In the genomic region with DNA sequence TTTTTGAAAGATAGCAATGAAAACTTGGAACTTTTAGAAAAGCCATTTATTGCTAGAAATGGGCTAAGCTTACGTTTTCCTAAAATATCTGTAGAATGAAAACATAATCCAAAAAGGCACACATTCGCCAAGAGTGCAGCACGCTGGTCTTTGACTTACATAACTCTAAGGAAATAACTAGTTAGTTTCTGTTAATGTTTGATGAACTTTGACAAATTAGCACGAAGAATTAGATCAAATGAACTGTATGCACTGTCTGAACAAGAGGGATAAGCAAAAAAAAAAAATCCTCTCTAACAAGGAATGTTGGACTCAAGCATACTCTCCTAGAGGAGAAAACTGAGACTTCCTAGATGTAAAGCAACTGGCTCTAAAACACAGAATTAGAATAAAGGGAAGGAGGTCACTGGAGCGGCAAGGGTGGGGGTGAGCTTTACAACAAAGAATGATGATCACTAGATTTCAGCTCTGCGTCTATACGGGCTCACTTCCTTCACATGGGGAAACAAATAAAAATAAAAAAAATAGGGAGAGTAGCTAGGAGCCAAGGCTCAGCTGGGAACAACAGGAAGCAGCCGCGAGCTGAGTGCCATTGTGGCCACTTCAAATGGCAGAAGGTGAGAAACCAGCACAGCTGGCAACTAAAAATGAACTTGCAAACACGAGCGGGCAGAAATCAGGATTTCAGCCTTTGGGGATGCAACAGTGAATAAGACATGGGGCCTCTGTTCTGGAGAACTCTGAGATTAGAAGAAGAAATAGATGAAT, we compare ENCODE assay signal across 16 cellular contexts. TPM values are rescaled to one million over a fixed set of nuclear protein-coding genes. Genes with fewer than 3 reads are reported as not detected.
DNase-seq lines count a peak whose midpoint lies in the region; ATAC-seq, FAIRE-seq and TF ChIP-seq lines count a peak whose summit lies in the region.
"Had no signal": no experiment of that assay in that cellular context is flagged by ENCODE, and none has a peak within 500 bp of the region (broad histone marks: within the 10 kb centered on the region; RNA-seq: fewer than 3 reads in every experiment).

No MANE protein-coding gene starts in this region.

- H3K4me1 Mint-ChIP-seq in endodermal cell = peaks cover 17% of the 10 kb centered on the region
- H3K4me1 Mint-ChIP-seq in nephron = peaks cover 37% of the 10 kb centered on the region

- no peaks in the 10 kb centered on the region for H3K36me3 ChIP-seq in endodermal cell (ENCODE audit: control insufficient read depth, insufficient read depth, low read length)
- H3K36me3 ChIP-seq: gastrocnemius medialis, left ventricle myocardium inferior, ovary, tibial nerve had no signal

- no peaks in the 10 kb centered on the region for H3K9me3 ChIP-seq in endodermal cell (ENCODE audit: control insufficient read depth, low read length)
- H3K9me3 ChIP-seq: gastrocnemius medialis, left ventricle myocardium inferior, ovary, tibial nerve had no signal

- no peak overlapping the region for H3K4me3 Mint-ChIP-seq in endodermal cell
- no peak overlapping the region for H3K4me3 Mint-ChIP-seq in nephron
- H3K4me3 Mint-ChIP-seq: activated T-cell treated with anti-CD3 and anti-CD28 coated beads, Interleukin-2, amount 50 U/mL, for 24 hours had no signal

- no peak for ATAC-seq in HG03196 (IDR thresholded peaks at IDR 0.05; ENCODE audit: unreplicated experiment)
- ATAC-seq: gastrocnemius medialis had no signal

- H3K4me3 ChIP-seq in endodermal cell (ENCODE audit: low read length) = no peak overlapping the region
- H3K4me3 ChIP-seq: gastrocnemius medialis, left ventricle myocardium inferior, ovary, tibial nerve had no signal

- TF ChIP-seq CTCF in endodermal cell (conservative IDR thresholded peaks at IDR 0.05) = no peak
- no peak for TF ChIP-seq CTCF in nephron (IDR thresholded peaks at IDR 0.05; ENCODE audit: unreplicated experiment in 3 of 3)

- H3K27ac ChIP-seq in endodermal cell (ENCODE audit: low read depth, low read length) = no peak overlapping the region
- H3K27ac ChIP-seq: 22Rv1, gastrocnemius medialis, left ventricle myocardium inferior, ovary, tibial nerve had no signal

- peak; percentile 8 for DNase-seq in DMS 273 (lab: John Stamatoyannopoulos, UW; ENCODE audit: unreplicated experiment)
- DNase-seq in DMS 273 treated with DMSO at 0.1 percent for 48 hours (lab: John Stamatoyannopoulos, UW) = no peak
- peak; percentile 71 for DNase-seq in NCI-H2029 (lab: John Stamatoyannopoulos, UW)
- DNase-seq in endodermal cell = peak; percentile 64
- DNase-seq in medulla oblongata (ENCODE audit: extremely low spot score) = no peak
- no peak for DNase-seq in frontal cortex (ENCODE audit: low spot score in 2 of 2)
- DNase-seq: activated CD4-positive, alpha-beta T cell treated with anti-CD3 and anti-CD28 coated beads for 4 hours; activated T-cell treated with anti-CD3 and anti-CD28 coated beads, Interleukin-2, amount 50 U/mL, for 24 hours; gastrocnemius medialis; left ventricle myocardium inferior; ovary had no signal

- no peaks in the 10 kb centered on the region for H3K27me3 ChIP-seq in endodermal cell (ENCODE audit: control insufficient read depth, insufficient read depth, low read length, poor library complexity, severe bottlenecking)
- H3K27me3 ChIP-seq: gastrocnemius medialis, ovary, tibial nerve had no signal

- no peak overlapping the region for H3K9ac ChIP-seq in endodermal cell (ENCODE audit: extremely low read depth, low read length, poor library complexity, severe bottlenecking)

- peaks cover 3% of the 10 kb centered on the region for H3K4me1 ChIP-seq in endodermal cell (ENCODE audit: control insufficient read depth, insufficient read depth, low read length)
- H3K4me1 ChIP-seq: tibial nerve had no signal

- H3K9me3 Mint-ChIP-seq in endodermal cell (no peaks in the 10 kb centered on the region), nephron (no peaks in the 10 kb centered on the region)
- H3K9me3 Mint-ChIP-seq: activated T-cell treated with anti-CD3 and anti-CD28 coated beads, Interleukin-2, amount 50 U/mL, for 24 hours had no signal

- H3K36me3 Mint-ChIP-seq in endodermal cell (ENCODE audit: low read depth) = no peaks in the 10 kb centered on the region
- H3K36me3 Mint-ChIP-seq in nephron (ENCODE audit: low read depth) = no peaks in the 10 kb centered on the region

- FAIRE-seq in frontal cortex (lab: Jason Lieb, UNC) = no peak
- FAIRE-seq: astrocyte had no signal

- H3K27me3 Mint-ChIP-seq in endodermal cell (ENCODE audit: insufficient read depth) = no peaks in the 10 kb centered on the region
- H3K27me3 Mint-ChIP-seq in nephron (ENCODE audit: low read depth) = no peaks in the 10 kb centered on the region
- H3K27me3 Mint-ChIP-seq: activated T-cell treated with anti-CD3 and anti-CD28 coated beads, Interleukin-2, amount 50 U/mL, for 24 hours had no signal

- WGBS in endodermal cell (ENCODE audit: insufficient coverage in 1 of 2, insufficient read length in 1 of 2), 2 experiments = 86% methylated on average over 10 to 11 of the region's 11 CpGs

- H3K27ac Mint-ChIP-seq in endodermal cell (no peak overlapping the region), nephron (peak overlapping the region in 2 of 3 experiments; percentile 24 to 30)
- H3K27ac Mint-ChIP-seq: activated T-cell treated with anti-CD3 and anti-CD28 coated beads, Interleukin-2, amount 50 U/mL, for 24 hours had no signal

RNA-seq across cellular contexts. Expression of a gene that starts 48.7 kb away (rescaled TPM):
- total RNA-seq in endodermal cell = 10 to 100 TPM; 57.9 to 70.1 TPM
- polyA plus RNA-seq in endodermal cell (2013, experiment 1 of 2) = 143 TPM
- 152 TPM for polyA plus RNA-seq in endodermal cell (2013, experiment 2 of 2)
- total RNA-seq in frontal cortex = 41.6 TPM

Comparison
In these comparisons a context has a peak if more than half of its experiments do, and no peak if none do; other contexts are left out.
1. DNase-seq: peak in DMS 273 (single experiment), NCI-H2029 (single experiment) and endodermal cell (single experiment); none in DMS 273 treated with DMSO at 0.1 percent for 48 hours (single experiment), medulla oblongata (single experiment) and frontal cortex (0 of 2).